In genomic region chr1:118963456-118964430, GRCh38 we compare ENCODE assay signal across 10 cellular contexts. TPM values are rescaled to one million over a fixed set of nuclear protein-coding genes. Genes with fewer than 3 reads are reported as not detected.
DNase-seq lines count a peak whose midpoint lies in the region; ATAC-seq and TF ChIP-seq lines count a peak whose summit lies in the region.
"Had no signal": no experiment of that assay in that cellular context is flagged by ENCODE, and none has a peak within 500 bp of the region (broad histone marks: within the 10 kb centered on the region; RNA-seq: fewer than 3 reads in every experiment).

No MANE protein-coding gene starts in this region.

- DNase-seq in NCI-H748 (lab: John Stamatoyannopoulos, UW; ENCODE audit: unreplicated experiment) (peak; percentile 27), NCI-H748 treated with DMSO at 0.1 percent for 48 hours (lab: John Stamatoyannopoulos, UW) (no peak), T1000 (lab: John Stamatoyannopoulos, UW) (peak; percentile 8), foreskin keratinocyte (no peak), thoracic aorta (ENCODE audit: low spot score) (no peak), NCI-H345 treated with DMSO at 0.1 percent for 48 hours (lab: John Stamatoyannopoulos, UW; ENCODE audit: unreplicated experiment) (no peak), NCI-H774 (lab: John Stamatoyannopoulos, UW) (no peak)
- DNase-seq: NCI-H510A treated with DMSO at 0.1 percent for 48 hours, retina had no signal

- H3K27me3 ChIP-seq in foreskin keratinocyte, result peaks cover 5% of the 10 kb centered on the region
- no peaks in the 10 kb centered on the region for H3K27me3 ChIP-seq in thoracic aorta (replicated peaks; ENCODE audit: insufficient read depth)

- H3K4me3 ChIP-seq in thoracic aorta, result no peak overlapping the region

- peak; percentile 20 for ATAC-seq in foreskin keratinocyte
- ATAC-seq in thoracic aorta (ENCODE audit: insufficient number of reproducible peaks, low FRiP score, low read depth), result peak; percentile 38
- ATAC-seq in GM19035 (IDR thresholded peaks at IDR 0.05; ENCODE audit: unreplicated experiment), result no peak

- no peaks in the 10 kb centered on the region for H3K4me1 ChIP-seq in foreskin keratinocyte
- no peaks in the 10 kb centered on the region for H3K4me1 ChIP-seq in thoracic aorta (ENCODE audit: control insufficient read depth in 1 of 2, low read depth in 2 of 2)

- no peaks in the 10 kb centered on the region for H3K9me3 ChIP-seq in thoracic aorta

- H3K27ac ChIP-seq in foreskin keratinocyte (no peak overlapping the region), thoracic aorta (no peak overlapping the region)

- TF ChIP-seq CTCF in foreskin keratinocyte (conservative IDR thresholded peaks at IDR 0.05) (no peak), thoracic aorta (IDR thresholded peaks at IDR 0.05) (no peak)

- H3K36me3 ChIP-seq in thoracic aorta, result no peaks in the 10 kb centered on the region

RNA-seq across cellular contexts. Expression of gene TBX15, which starts 24.4 kb away (rescaled TPM):
- not detected in 2 replicates for total RNA-seq in foreskin keratinocyte
- not detected in 2 replicates for polyA plus RNA-seq in foreskin keratinocyte
- total RNA-seq in thoracic aorta, result 1 to 10 TPM; 1.5 to 6.8 TPM

Comparison
In these comparisons a context has a peak if more than half of its experiments do, and no peak if none do; other contexts are left out.
1. DNase-seq: peak in NCI-H748 (single experiment) and T1000 (single experiment); none in NCI-H748 treated with DMSO at 0.1 percent for 48 hours (single experiment), foreskin keratinocyte (0 of 2), thoracic aorta (single experiment), NCI-H345 treated with DMSO at 0.1 percent for 48 hours (single experiment) and NCI-H774 (single experiment).